ENCODE assay signal across 21 cellular contexts in genomic region chr5:135545115-135545514, GRCh38. TPM values are rescaled to one million over a fixed set of nuclear protein-coding genes. Genes with fewer than 3 reads are reported as not detected.
DNase-seq lines count a peak whose midpoint lies in the region; ATAC-seq and TF ChIP-seq lines count a peak whose summit lies in the region.
"Had no signal": no experiment of that assay in that cellular context is flagged by ENCODE, and none has a peak within 500 bp of the region (broad histone marks: within the 10 kb centered on the region; RNA-seq: fewer than 3 reads in every experiment).

No MANE protein-coding gene starts in this region.

- H3K79me2 ChIP-seq in hepatocyte (no peaks in the 10 kb centered on the region), osteoblast (ENCODE audit: insufficient read depth, low read length) (no peaks in the 10 kb centered on the region)

- H3K4me1 Mint-ChIP-seq in activated CD4-positive, alpha-beta T cell treated with anti-CD3 and anti-CD28 coated beads, Interleukin-2, amount 10 ng/mL, durations not matched to agents 24 days and 14 days = peaks cover 9% of the 10 kb centered on the region

- H2AFZ ChIP-seq in hepatocyte = peak overlapping the region; percentile 60
- H2AFZ ChIP-seq in osteoblast (ENCODE audit: low read length) = no peak overlapping the region

- peak overlapping the region; percentile 10 for H3K4me3 Mint-ChIP-seq in activated CD4-positive, alpha-beta T cell treated with anti-CD3 and anti-CD28 coated beads, Interleukin-2, amount 10 ng/mL, durations not matched to agents 24 days and 14 days

- H4K20me1 ChIP-seq in hepatocyte (ENCODE audit: insufficient read depth, poor library complexity, severe bottlenecking) = no peaks in the 10 kb centered on the region
- H4K20me1 ChIP-seq in osteoblast (ENCODE audit: insufficient read depth, low read length) = no peaks in the 10 kb centered on the region

- H3K36me3 Mint-ChIP-seq in activated CD4-positive, alpha-beta T cell treated with anti-CD3 and anti-CD28 coated beads, Interleukin-2, amount 10 ng/mL, durations not matched to agents 24 days and 14 days (ENCODE audit: low read depth) = peaks cover 2% of the 10 kb centered on the region

- in situ Hi-C loops in gastrocnemius medialis (cut with MboI; ENCODE audit: low sequenced_read_pairs in 4 of 4) = no loop called here

- no peaks in the 10 kb centered on the region for H3K9me3 Mint-ChIP-seq in activated CD4-positive, alpha-beta T cell treated with anti-CD3 and anti-CD28 coated beads, Interleukin-2, amount 10 ng/mL, durations not matched to agents 24 days and 14 days
- H3K9me3 Mint-ChIP-seq: activated naive CD4-positive, alpha-beta T cell treated with anti-CD3 and anti-CD28 coated beads for 36 hours had no signal

- no peak for DNase-seq in activated CD4-positive, alpha-beta T cell treated with anti-CD3 and anti-CD28 coated beads, Interleukin-2, amount 10 ng/mL, durations not matched to agents 24 days and 14 days
- DNase-seq in activated CD4-positive, alpha-beta T cell treated with anti-CD3 and anti-CD28 coated beads for 4 hours = no peak
- DNase-seq in hepatocyte (ENCODE audit: low spot score) (no peak), osteoblast (ENCODE audit: insufficient read length, low spot score, missing footprints) (peak; percentile 42), gastrocnemius medialis (no peak), GM10266 (ENCODE audit: extremely low spot score) (no peak), NCI-H2171 (lab: John Stamatoyannopoulos, UW) (no peak)
- DNase-seq: 8988T; activated naive CD4-positive, alpha-beta T cell treated with anti-CD3 and anti-CD28 coated beads for 36 hours; body of pancreas; dermis blood vessel endothelial cell; head of caudate nucleus; kidney glomerular epithelial cell; NCI-H2227 treated with DMSO at 0.1 percent for 48 hours; stimulated activated naive CD4-positive, alpha-beta T cell treated with Interleukin-2 at 50 U/mL for 16 hours had no signal

- no peak overlapping the region for H3K27ac Mint-ChIP-seq in activated CD4-positive, alpha-beta T cell treated with anti-CD3 and anti-CD28 coated beads, Interleukin-2, amount 10 ng/mL, durations not matched to agents 24 days and 14 days
- H3K27ac Mint-ChIP-seq: activated naive CD4-positive, alpha-beta T cell treated with anti-CD3 and anti-CD28 coated beads for 36 hours; progenitor cell of endocrine pancreas had no signal

- peaks cover 88% of the 10 kb centered on the region for H3K27me3 Mint-ChIP-seq in activated CD4-positive, alpha-beta T cell treated with anti-CD3 and anti-CD28 coated beads, Interleukin-2, amount 10 ng/mL, durations not matched to agents 24 days and 14 days

- H3K36me3 ChIP-seq in HUES6 (ENCODE audit: control insufficient read depth, insufficient read depth, low read length) = no peaks in the 10 kb centered on the region
- H3K36me3 ChIP-seq in hepatocyte (replicated peaks; ENCODE audit: insufficient read depth, low read depth) = no peaks in the 10 kb centered on the region
- H3K36me3 ChIP-seq in osteoblast (ENCODE audit: insufficient read depth, low read length) = no peaks in the 10 kb centered on the region
- no peaks in the 10 kb centered on the region for H3K36me3 ChIP-seq in gastrocnemius medialis
- H3K36me3 ChIP-seq: esophagus muscularis mucosa had no signal

- whole genome bisulfite sequencing in hepatocyte (ENCODE audit: low lambda C conversion rate, missing lambda C conversion rate) = 24% methylated on average over 16 of the region's 16 CpGs

- no peak for TF ChIP-seq CTCF in hepatocyte (IDR thresholded peaks at IDR 0.05; ENCODE audit: poor library complexity)
- no peak for TF ChIP-seq CTCF in osteoblast (IDR thresholded peaks at IDR 0.05; ENCODE audit: extremely low read depth, low read depth, low read length)
- no peak for TF ChIP-seq CTCF in gastrocnemius medialis (IDR thresholded peaks at IDR 0.05 in 4 of 5, conservative IDR thresholded peaks at IDR 0.05 in 1 of 5)
- TF ChIP-seq CTCF in GM10266 (IDR thresholded peaks at IDR 0.05; ENCODE audit: control insufficient read depth, insufficient read depth, low read depth, missing control alignments) = no peak

- ATAC-seq in gastrocnemius medialis = no peak
- ATAC-seq: body of pancreas had no signal

- TF ChIP-seq POLR2A in gastrocnemius medialis (IDR thresholded peaks at IDR 0.05) = no peak

- intact Hi-C loops in activated CD4-positive, alpha-beta T cell treated with anti-CD3 and anti-CD28 coated beads, Interleukin-2, amount 10 ng/mL, durations not matched to agents 24 days and 14 days (cut with micrococcal nuclease) = no loop called here
- intact Hi-C loops in gastrocnemius medialis (cut with DNase I; ENCODE audit: low total_unique reads) = no loop called here

- H3K4me1 ChIP-seq in HUES6 (ENCODE audit: control insufficient read depth, insufficient read depth, low read length) (peaks cover 12% of the 10 kb centered on the region), hepatocyte (ENCODE audit: insufficient read depth) (peaks cover 18% of the 10 kb centered on the region), osteoblast (ENCODE audit: insufficient read depth, low read length) (peaks cover 6% of the 10 kb centered on the region), gastrocnemius medialis (peaks cover 10 to 13% of the 10 kb centered on the region in 2 donors)

- H3K27ac ChIP-seq in HUES6 (ENCODE audit: low read depth, low read length) (no peak overlapping the region), hepatocyte (no peak overlapping the region), osteoblast (ENCODE audit: low read depth, low read length) (no peak overlapping the region), gastrocnemius medialis (no peak overlapping the region)
- H3K27ac ChIP-seq: body of pancreas, C4-2B, esophagus muscularis mucosa, VCaP had no signal

- no peak overlapping the region for H3K9ac ChIP-seq in HUES6 (ENCODE audit: low read length)

- H3K4me2 ChIP-seq in hepatocyte (peak overlapping the region; percentile 87), osteoblast (ENCODE audit: insufficient read depth, low read length) (no peak overlapping the region)

- peak overlapping the region; percentile 41 for H3K4me3 ChIP-seq in HUES6 (ENCODE audit: low read depth, low read length)
- H3K4me3 ChIP-seq in hepatocyte = no peak overlapping the region
- H3K4me3 ChIP-seq in osteoblast (ENCODE audit: insufficient read depth, low read length) = no peak overlapping the region
- peak overlapping the region in 1 of 4 donors; percentile 65 for H3K4me3 ChIP-seq in gastrocnemius medialis
- H3K4me3 ChIP-seq: body of pancreas had no signal

- H3K27me3 ChIP-seq in HUES6 (ENCODE audit: control insufficient read depth, insufficient read depth, low read length) (peaks cover 100% of the 10 kb centered on the region), hepatocyte (peaks cover 100% of the 10 kb centered on the region), osteoblast (ENCODE audit: insufficient read depth, low read length) (peaks cover 97% of the 10 kb centered on the region), gastrocnemius medialis (peaks cover 51 to 67% (median 55%) of the 10 kb centered on the region in 3 donors)

- H3K9me2 ChIP-seq in hepatocyte (replicated peaks; ENCODE audit: insufficient read depth) = no peaks in the 10 kb centered on the region

- H3K9me3 ChIP-seq in HUES6 (ENCODE audit: control insufficient read depth, insufficient read depth, low read depth, low read length) (no peaks in the 10 kb centered on the region), hepatocyte (ENCODE audit: low read depth) (no peaks in the 10 kb centered on the region), osteoblast (ENCODE audit: low read depth, low read length) (no peaks in the 10 kb centered on the region), gastrocnemius medialis (no peaks in the 10 kb centered on the region)
- H3K9me3 ChIP-seq: body of pancreas, esophagus muscularis mucosa had no signal

RNA-seq across cellular contexts. Expression of gene NEUROG1, which starts 9.4 kb away (rescaled TPM):
- not detected in 2 replicates for total RNA-seq in activated CD4-positive, alpha-beta T cell treated with anti-CD3 and anti-CD28 coated beads, Interleukin-2, amount 10 ng/mL, durations not matched to agents 24 days and 14 days
- total RNA-seq in hepatocyte = not detected in 2 replicates
- not detected in 2 replicates for polyA plus RNA-seq in hepatocyte
- not detected in 2 replicates for total RNA-seq in osteoblast
- total RNA-seq in gastrocnemius medialis = not detected
- total RNA-seq: activated naive CD4-positive, alpha-beta T cell treated with anti-CD3 and anti-CD28 coated beads for 36 hours; body of pancreas; dermis blood vessel endothelial cell; esophagus muscularis mucosa; mononuclear cell; progenitor cell of endocrine pancreas had no signal

RNA-seq across cellular contexts. Expression of gene CXCL14, which starts 33.7 kb away (rescaled TPM):
- not detected in 2 replicates for total RNA-seq in activated CD4-positive, alpha-beta T cell treated with anti-CD3 and anti-CD28 coated beads, Interleukin-2, amount 10 ng/mL, durations not matched to agents 24 days and 14 days
- 52.5 and 56.1 TPM in 2 replicates for total RNA-seq in hepatocyte
- polyA plus RNA-seq in hepatocyte = 62.8 and 88.8 TPM in 2 replicates
- total RNA-seq in osteoblast = not detected in 2 replicates
- 10 to 100 TPM in 3 of 4 donors, 1 to 10 TPM in 1; 2.3 to 96.2 (median 17.8) TPM for total RNA-seq in gastrocnemius medialis
- total RNA-seq: activated naive CD4-positive, alpha-beta T cell treated with anti-CD3 and anti-CD28 coated beads for 36 hours; mononuclear cell had no signal
